20 cellular contexts compared by ENCODE assay signal in the genomic region with DNA sequence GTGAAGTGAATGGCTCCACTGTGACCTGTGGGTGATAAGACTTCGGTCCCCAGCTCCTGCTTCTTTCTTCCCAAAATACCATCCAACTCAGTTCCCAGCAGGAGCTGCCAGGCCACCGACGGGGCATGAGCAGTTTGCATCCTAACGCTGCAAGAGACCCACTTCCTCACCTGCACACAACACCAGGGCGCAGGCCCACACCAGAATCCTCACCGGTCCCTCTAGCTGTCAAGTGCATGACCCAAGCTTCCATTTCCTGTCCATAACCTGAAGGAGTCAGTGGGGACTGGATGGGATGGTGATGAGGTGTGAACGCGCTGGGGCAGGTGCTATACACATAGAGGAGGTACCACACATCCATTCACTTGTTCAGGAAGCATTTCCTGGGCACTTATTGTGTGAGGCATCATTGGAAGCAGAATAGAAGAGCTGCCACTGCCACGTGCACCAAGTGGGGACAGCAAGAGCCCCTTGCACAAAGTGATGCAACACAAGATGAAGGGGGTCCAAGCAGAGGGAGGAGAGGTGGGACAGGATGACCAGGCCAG.
"Had no signal": no experiment of that assay in that cellular context is flagged by ENCODE, and none has a peak within 500 bp of the region (broad histone marks: within the 10 kb centered on the region; RNA-seq: fewer than 3 reads in every experiment).

No MANE protein-coding gene starts in this region.

- H3K4me1 Mint-ChIP-seq: activated CD4-positive, alpha-beta T cell treated with anti-CD3 and anti-CD28 coated beads for 36 hours; central memory CD8-positive, alpha-beta T cell had no signal

- H3K4me3 ChIP-seq: gastrocnemius medialis, hepatocyte, lower lobe of right lung, mucosa of descending colon, SK-N-MC, tibial nerve had no signal

- H3K9ac ChIP-seq: parathyroid adenoma had no signal

- DNase-seq: activated CD4-positive, alpha-beta T cell treated with anti-CD3 and anti-CD28 coated beads for 36 hours; activated CD4-positive, alpha-beta T cell treated with anti-CD3 and anti-CD28 coated beads, Interleukin-2, amount 50 U/mL, for 4 hours; activated CD4-positive, CD25-positive, alpha-beta regulatory T cell; activated T-cell treated with anti-CD3 and anti-CD28 coated beads, Interleukin-2, amount 50 U/mL, for 4 hours; effector memory CD4-positive, alpha-beta T cell; gastrocnemius medialis; lower lobe of right lung; mesendoderm; mucosa of descending colon; nephron progenitor cell; nucleus accumbens; right cardiac atrium; stimulated activated naive CD4-positive, alpha-beta T cell treated with Interleukin-2 at 50 U/mL for 16 hours had no signal

- H3K4me3 Mint-ChIP-seq: activated CD4-positive, alpha-beta T cell treated with anti-CD3 and anti-CD28 coated beads for 36 hours; central memory CD8-positive, alpha-beta T cell; nephron progenitor cell had no signal

- H3K27ac ChIP-seq: gastrocnemius medialis, hepatocyte, lower lobe of right lung, parathyroid adenoma, SK-N-MC, tibial nerve had no signal

- H3K9me3 ChIP-seq: gastrocnemius medialis, lower lobe of right lung, mucosa of descending colon, tibial nerve had no signal

- H3K36me3 ChIP-seq: gastrocnemius medialis, lower lobe of right lung, tibial nerve had no signal

- H3K27ac Mint-ChIP-seq: activated CD4-positive, alpha-beta T cell treated with anti-CD3 and anti-CD28 coated beads for 36 hours; activated naive CD4-positive, alpha-beta T cell treated with anti-CD3 and anti-CD28 coated beads, Interleukin-2, amount 50 U/mL, for 72 hours; activated T-helper 2 cell treated with anti-CD3 and anti-CD28 coated beads, Interferon-gamma antibody, Interleukin-2, Interleukin-4, amounts not matched to agents 10 μg/mL and 5 μg/mL and 100 μg/mL, durations not matched to agents 14 hours and 24 hours and 36 hours; nephron progenitor cell had no signal

- H3K9me3 Mint-ChIP-seq: activated naive CD4-positive, alpha-beta T cell treated with anti-CD3 and anti-CD28 coated beads, Interleukin-2, amount 50 U/mL, for 72 hours; activated T-cell treated with anti-CD3 and anti-CD28 coated beads, Interleukin-2, amount 50 U/mL, for 4 hours; activated T-helper 2 cell treated with anti-CD3 and anti-CD28 coated beads, Interferon-gamma antibody, Interleukin-2, Interleukin-4, amounts not matched to agents 10 μg/mL and 5 μg/mL and 100 μg/mL, durations not matched to agents 14 hours and 24 hours and 36 hours; central memory CD8-positive, alpha-beta T cell; nephron progenitor cell had no signal

- H3K36me3 Mint-ChIP-seq: activated naive CD4-positive, alpha-beta T cell treated with anti-CD3 and anti-CD28 coated beads, Interleukin-2, amount 50 U/mL, for 72 hours had no signal

- H3K27me3 ChIP-seq: gastrocnemius medialis, hepatocyte, tibial nerve had no signal

- H3K4me1 ChIP-seq: gastrocnemius medialis, parathyroid adenoma had no signal
